In genomic region chr12:53328043-53328435, GRCh38 we compare ENCODE assay signal across 18 cellular contexts. TPM values are rescaled to one million over a fixed set of nuclear protein-coding genes. Genes with fewer than 3 reads are reported as not detected.
DNase-seq lines count a peak whose midpoint lies in the region; TF ChIP-seq lines count a peak whose summit lies in the region.
"Had no signal": no experiment of that assay in that cellular context is flagged by ENCODE, and none has a peak within 500 bp of the region (broad histone marks: within the 10 kb centered on the region; RNA-seq: fewer than 3 reads in every experiment).

No MANE protein-coding gene starts in this region.

- H3K36me3 Mint-ChIP-seq in neural progenitor cell: no peaks in the 10 kb centered on the region
- H3K36me3 Mint-ChIP-seq in Calu3 (ENCODE audit: insufficient read depth, unreplicated experiment): peaks cover 6% of the 10 kb centered on the region

- BruUV-seq in Calu3 (replicated peaks; lab: Mats Ljungman, UMichigan): no TSS peak

- H3K4me3 ChIP-seq in GM12875 (ENCODE audit: low read depth, low read length) (no peak overlapping the region), dorsolateral prefrontal cortex (no peak overlapping the region), neural progenitor cell (no peak overlapping the region), HAP-1 (no peak overlapping the region), thyroid gland (replicated peaks in 1 of 3) (no peak overlapping the region)
- H3K4me3 ChIP-seq: left ventricle myocardium inferior, upper lobe of left lung had no signal

- DNase-seq in NCI-H146 (lab: John Stamatoyannopoulos, UW): peak; percentile 52
- DNase-seq in dorsolateral prefrontal cortex: no peak
- peak; percentile 39 for DNase-seq in neural progenitor cell (ENCODE audit: low spot score)
- no peak for DNase-seq in HAP-1 (ENCODE audit: low spot score in 2 of 2)
- DNase-seq in Calu3: no peak
- DNase-seq in thyroid gland: no peak
- DNase-seq: activated CD4-positive, alpha-beta T cell treated with anti-CD3 and anti-CD28 coated beads, Interleukin-2, amount 50 U/mL, for 48 hours; activated naive CD8-positive, alpha-beta T cell treated with anti-CD3 and anti-CD28 coated beads, Interleukin-2, amount 50 U/mL, for 24 hours; central memory CD4-positive, alpha-beta T cell; DMS 273 treated with DMSO at 0.1 percent for 48 hours; left ventricle myocardium inferior; NCI-H1694 treated with DMSO at 0.1 percent for 48 hours; upper lobe of left lung had no signal

- H3K9me3 ChIP-seq in neural progenitor cell (ENCODE audit: low read depth): no peaks in the 10 kb centered on the region
- no peaks in the 10 kb centered on the region for H3K9me3 ChIP-seq in HAP-1
- H3K9me3 ChIP-seq in thyroid gland: no peaks in the 10 kb centered on the region
- H3K9me3 ChIP-seq: left ventricle myocardium inferior, SK-N-SH, upper lobe of left lung had no signal

- TF ChIP-seq CTCF in GM12875 (IDR thresholded peaks at IDR 0.05; ENCODE audit: borderline replicate concordance, insufficient read depth, low read depth, low read length) (peak; percentile 20; the same call in 1 of the 2 replicates), dorsolateral prefrontal cortex (IDR thresholded peaks at IDR 0.05 in 54 of 56, conservative IDR thresholded peaks at IDR 0.05 in 2 of 56; ENCODE audit: low read depth in 1 of 56, partially characterized antibody in 56 of 56) (no peak), neural progenitor cell (IDR thresholded peaks at IDR 0.05) (peak; percentile 20), Calu3 (IDR thresholded peaks at IDR 0.05; ENCODE audit: unreplicated experiment) (no peak), thyroid gland (IDR thresholded peaks at IDR 0.05) (no peak)

- in situ Hi-C loops in HAP-1 (cut with MboI; ENCODE audit: low sequenced_read_pairs): loop anchor here (10.0 kb wide), 1 partner anchor 177 kb away; the partner anchor contains the start of genes NPFF and TARBP2

- H3K36me3 ChIP-seq in neural progenitor cell (no peaks in the 10 kb centered on the region), HAP-1 (replicated peaks) (no peaks in the 10 kb centered on the region), thyroid gland (no peaks in the 10 kb centered on the region)
- H3K36me3 ChIP-seq: left ventricle myocardium inferior, upper lobe of left lung had no signal

- peaks cover 27% of the 10 kb centered on the region for H3K4me1 ChIP-seq in neural progenitor cell
- H3K4me1 ChIP-seq in HAP-1: peaks cover 8% of the 10 kb centered on the region
- peaks cover 15 to 17% of the 10 kb centered on the region in 2 donors for H3K4me1 ChIP-seq in thyroid gland

- H2AFZ ChIP-seq in neural progenitor cell (replicated peaks): peak overlapping the region; percentile 60
- H2AFZ ChIP-seq: parathyroid adenoma had no signal

- intact Hi-C loops in dorsolateral prefrontal cortex (cut with DNase I): loop anchor here in 1 of 2 donors (10.0 kb wide), 1 partner anchor 167 kb away; the partner anchor contains the start of gene MAP3K12
- intact Hi-C loops in Calu3 (cut with micrococcal nuclease; ENCODE audit: unreplicated experiment): no loop called here
- intact Hi-C loops in thyroid gland (cut with DNase I): loop anchor here (10.0 kb wide), 2 partner anchors 97 to 177 kb away; partner anchors contain the start of genes AMHR2, NPFF and TARBP2

- no peak overlapping the region for H3K4me3 Mint-ChIP-seq in neural progenitor cell
- no peak overlapping the region for H3K4me3 Mint-ChIP-seq in Calu3 (ENCODE audit: low read depth, unreplicated experiment)
- H3K4me3 Mint-ChIP-seq: activated naive CD8-positive, alpha-beta T cell treated with anti-CD3 and anti-CD28 coated beads, Interleukin-2, amount 50 U/mL, for 24 hours had no signal

- no peak overlapping the region for H3K4me2 ChIP-seq in neural progenitor cell
- H3K4me2 ChIP-seq: SK-N-SH had no signal

- H4K20me1 ChIP-seq in neural progenitor cell (ENCODE audit: low read depth): no peaks in the 10 kb centered on the region

- H3K27ac Mint-ChIP-seq in neural progenitor cell: no peak overlapping the region
- no peak overlapping the region for H3K27ac Mint-ChIP-seq in Calu3 (ENCODE audit: unreplicated experiment)
- H3K27ac Mint-ChIP-seq: activated naive CD8-positive, alpha-beta T cell treated with anti-CD3 and anti-CD28 coated beads, Interleukin-2, amount 50 U/mL, for 24 hours had no signal

- 37 to 39% methylated on average over 11 to 14 of the region's 16 CpGs for WGBS in thyroid gland, 2 donors

- TF ChIP-seq POLR2A in thyroid gland (IDR thresholded peaks at IDR 0.05): no peak

- H3K27me3 ChIP-seq in dorsolateral prefrontal cortex: no peaks in the 10 kb centered on the region
- H3K27me3 ChIP-seq in neural progenitor cell: peaks cover 41% of the 10 kb centered on the region
- H3K27me3 ChIP-seq in HAP-1 (ENCODE audit: low read depth): no peaks in the 10 kb centered on the region
- no peaks in the 10 kb centered on the region for H3K27me3 ChIP-seq in thyroid gland
- H3K27me3 ChIP-seq: upper lobe of left lung had no signal

- peaks cover 6% of the 10 kb centered on the region for H3K27me3 Mint-ChIP-seq in neural progenitor cell (ENCODE audit: insufficient read depth, low read depth)
- peaks cover 50% of the 10 kb centered on the region for H3K27me3 Mint-ChIP-seq in Calu3 (ENCODE audit: unreplicated experiment)

- no peaks in the 10 kb centered on the region for H3K9me3 Mint-ChIP-seq in neural progenitor cell
- no peaks in the 10 kb centered on the region for H3K9me3 Mint-ChIP-seq in Calu3 (ENCODE audit: low read depth, unreplicated experiment)
- H3K9me3 Mint-ChIP-seq: activated naive CD8-positive, alpha-beta T cell treated with anti-CD3 and anti-CD28 coated beads, Interleukin-2, amount 50 U/mL, for 24 hours had no signal

- no peak overlapping the region for H3K9ac ChIP-seq in neural progenitor cell
- H3K9ac ChIP-seq: parathyroid adenoma, SK-N-SH had no signal

- H3F3A ChIP-seq in neural progenitor cell (ENCODE audit: low read depth): peaks cover 43% of the 10 kb centered on the region

- peak overlapping the region in 33 of 59 donors; percentile 2 to 100 (median 99) for H3K27ac ChIP-seq in dorsolateral prefrontal cortex
- no peak overlapping the region for H3K27ac ChIP-seq in neural progenitor cell
- no peak overlapping the region for H3K27ac ChIP-seq in thyroid gland
- H3K27ac ChIP-seq: left ventricle myocardium inferior, parathyroid adenoma, upper lobe of left lung had no signal

- H3K4me1 Mint-ChIP-seq in neural progenitor cell (peaks cover 38% of the 10 kb centered on the region), Calu3 (ENCODE audit: low read depth, unreplicated experiment) (no peaks in the 10 kb centered on the region)

- no peaks in the 10 kb centered on the region for H3K79me2 ChIP-seq in neural progenitor cell (ENCODE audit: low read depth)
- H3K79me2 ChIP-seq: parathyroid adenoma had no signal

- CTCF ChIA-PET in Calu3 (lab: Charles Lee): interaction anchor here (2.0 to 2.1 kb wide), 2 partner anchors 17 to 180 kb away, joined by 4 to 11 read pairs; no protein-coding TSS in a partner anchor

RNA-seq across cellular contexts. Expression of gene AAAS, which starts 6.6 kb away (rescaled TPM):
- total RNA-seq in dorsolateral prefrontal cortex: 10 to 100 TPM; 27.3 to 61.7 (median 45.5) TPM
- 51.0 and 105 TPM in 2 replicates for total RNA-seq in neural progenitor cell (ENCODE audit: low replicate concordance)
- total RNA-seq in Calu3 (2022): 31.0 and 33.6 TPM in 2 replicates
- 10 to 100 TPM; 45.6 to 67.6 (median 47.2) TPM for total RNA-seq in thyroid gland

RNA-seq across cellular contexts. Expression of gene SP7, which starts 8.1 kb away (rescaled TPM):
- total RNA-seq in dorsolateral prefrontal cortex (1 to 10 TPM in 15 of 120 experiments, under 1 TPM in 87, not detected in 18; 0.11 to 1.9 (median 0.54) TPM), neural progenitor cell (ENCODE audit: low replicate concordance) (0.74 and 0.90 TPM in 2 replicates), Calu3 (2022) (not detected in 2 replicates), thyroid gland (not detected)
- total RNA-seq: fibroblast of villous mesenchyme, left ventricle myocardium inferior, mucosa of gallbladder, upper lobe of left lung had no signal

RNA-seq across cellular contexts. Expression of gene MYG1, which starts 28.5 kb away (rescaled TPM):
- 10 to 100 TPM; 43.4 to 98.9 (median 69.5) TPM for total RNA-seq in dorsolateral prefrontal cortex
- total RNA-seq in neural progenitor cell (ENCODE audit: low replicate concordance): 48.8 and 55.7 TPM in 2 replicates
- total RNA-seq in Calu3 (2022): 29.7 and 32.4 TPM in 2 replicates
- total RNA-seq in thyroid gland: 10 to 100 TPM; 36.7 to 63.8 (median 51.6) TPM

RNA-seq across cellular contexts. Expression of gene PFDN5, which starts 32.7 kb away (rescaled TPM):
- total RNA-seq in dorsolateral prefrontal cortex (100 to 1,000 TPM; 256 to 374 (median 306) TPM), neural progenitor cell (ENCODE audit: low replicate concordance) (425 and 443 TPM in 2 replicates), Calu3 (2022) (178 and 185 TPM in 2 replicates), thyroid gland (1,000 to 10,000 TPM in 1 of 4 donors, 100 to 1,000 TPM in 3; 656 to 1,200 (median 763) TPM)

RNA-seq across cellular contexts. Expression of gene SP1, which starts 51.9 kb away (rescaled TPM):
- total RNA-seq in dorsolateral prefrontal cortex (10 to 100 TPM; 22.5 to 63.4 (median 36.0) TPM), neural progenitor cell (ENCODE audit: low replicate concordance) (67.8 and 71.0 TPM in 2 replicates), Calu3 (2022) (52.5 and 58.0 TPM in 2 replicates), thyroid gland (10 to 100 TPM; 55.9 to 73.1 (median 67.7) TPM)

Comparison
In these comparisons a context has a peak if more than half of its experiments do, and no peak if none do; other contexts are left out.
1. CTCF ChIP-seq: peak in GM12875 (single experiment) and neural progenitor cell (single experiment); none in dorsolateral prefrontal cortex (0 of 56), Calu3 (single experiment) and thyroid gland (0 of 6).
2. DNase-seq: peak in NCI-H146 (single experiment) and neural progenitor cell (single experiment); none in dorsolateral prefrontal cortex (0 of 10), HAP-1 (0 of 2), Calu3 (single experiment) and thyroid gland (0 of 2).
3. H3K27ac ChIP-seq: peak in dorsolateral prefrontal cortex (33 of 59); none in neural progenitor cell (single experiment) and thyroid gland (0 of 3).